In genomic region chr11:858993-859339, GRCh38 we compare ENCODE assay signal across 1 cellular context.
TF ChIP-seq lines count a peak whose summit lies in the region.

No MANE protein-coding gene starts in this region.

TF ChIP-seq in HepG2, 621 proteins besides CTCF, POLR2A, EP300 and RAD21:
- no peak for TF ChIP-seq ZBTB7A (CRISPR knock-in tag; IDR thresholded peaks at IDR 0.05)
- no peak for TF ChIP-seq E2F2 (CRISPR knock-in tag; IDR thresholded peaks at IDR 0.05; ENCODE audit: borderline replicate concordance)
- no peak for TF ChIP-seq ATM (IDR thresholded peaks at IDR 0.05; ENCODE audit: borderline replicate concordance)
- no peak for TF ChIP-seq ZNF782 (CRISPR knock-in tag; IDR thresholded peaks at IDR 0.05; ENCODE audit: borderline replicate concordance)
- TF ChIP-seq, protein P1, sequence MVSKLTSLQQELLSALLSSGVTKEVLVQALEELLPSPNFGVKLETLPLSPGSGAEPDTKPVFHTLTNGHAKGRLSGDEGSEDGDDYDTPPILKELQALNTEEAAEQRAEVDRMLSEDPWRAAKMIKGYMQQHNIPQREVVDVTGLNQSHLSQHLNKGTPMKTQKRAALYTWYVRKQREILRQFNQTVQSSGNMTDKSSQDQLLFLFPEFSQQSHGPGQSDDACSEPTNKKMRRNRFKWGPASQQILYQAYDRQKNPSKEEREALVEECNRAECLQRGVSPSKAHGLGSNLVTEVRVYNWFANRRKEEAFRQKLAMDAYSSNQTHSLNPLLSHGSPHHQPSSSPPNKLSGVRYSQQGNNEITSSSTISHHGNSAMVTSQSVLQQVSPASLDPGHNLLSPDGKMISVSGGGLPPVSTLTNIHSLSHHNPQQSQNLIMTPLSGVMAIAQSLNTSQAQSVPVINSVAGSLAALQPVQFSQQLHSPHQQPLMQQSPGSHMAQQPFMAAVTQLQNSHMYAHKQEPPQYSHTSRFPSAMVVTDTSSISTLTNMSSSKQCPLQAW (CRISPR knock-in tag; IDR thresholded peaks at IDR 0.05), result no peak
- no peak for TF ChIP-seq NR2F6 (IDR thresholded peaks at IDR 0.05)
- no peak for TF ChIP-seq NR2F6 (CRISPR knock-in tag; IDR thresholded peaks at IDR 0.05)
- no peak for TF ChIP-seq CEBPZ (IDR thresholded peaks at IDR 0.05; ENCODE audit: low read length)
- no peak for TF ChIP-seq FOXP4 (CRISPR knock-in tag; IDR thresholded peaks at IDR 0.05)
- TF ChIP-seq HNRNPLL (IDR thresholded peaks at IDR 0.05; ENCODE audit: low read depth, low read length, poor library complexity, severe bottlenecking), result peak; percentile 90
- no peak for TF ChIP-seq CHCHD3 (CRISPR knock-in tag; IDR thresholded peaks at IDR 0.05)
- TF ChIP-seq RBFOX2 (IDR thresholded peaks at IDR 0.05; ENCODE audit: low read depth, low read length), result peak; percentile 45; the same call in 1 of the 2 replicates
- TF ChIP-seq MATR3 (CRISPR knock-in tag; IDR thresholded peaks at IDR 0.05), result no peak
- TF ChIP-seq ZZZ3 (CRISPR knock-in tag; IDR thresholded peaks at IDR 0.05; ENCODE audit: borderline replicate concordance), result no peak
- TF ChIP-seq ZNF740 (CRISPR knock-in tag; IDR thresholded peaks at IDR 0.05), result no peak
- TF ChIP-seq, protein P2, sequence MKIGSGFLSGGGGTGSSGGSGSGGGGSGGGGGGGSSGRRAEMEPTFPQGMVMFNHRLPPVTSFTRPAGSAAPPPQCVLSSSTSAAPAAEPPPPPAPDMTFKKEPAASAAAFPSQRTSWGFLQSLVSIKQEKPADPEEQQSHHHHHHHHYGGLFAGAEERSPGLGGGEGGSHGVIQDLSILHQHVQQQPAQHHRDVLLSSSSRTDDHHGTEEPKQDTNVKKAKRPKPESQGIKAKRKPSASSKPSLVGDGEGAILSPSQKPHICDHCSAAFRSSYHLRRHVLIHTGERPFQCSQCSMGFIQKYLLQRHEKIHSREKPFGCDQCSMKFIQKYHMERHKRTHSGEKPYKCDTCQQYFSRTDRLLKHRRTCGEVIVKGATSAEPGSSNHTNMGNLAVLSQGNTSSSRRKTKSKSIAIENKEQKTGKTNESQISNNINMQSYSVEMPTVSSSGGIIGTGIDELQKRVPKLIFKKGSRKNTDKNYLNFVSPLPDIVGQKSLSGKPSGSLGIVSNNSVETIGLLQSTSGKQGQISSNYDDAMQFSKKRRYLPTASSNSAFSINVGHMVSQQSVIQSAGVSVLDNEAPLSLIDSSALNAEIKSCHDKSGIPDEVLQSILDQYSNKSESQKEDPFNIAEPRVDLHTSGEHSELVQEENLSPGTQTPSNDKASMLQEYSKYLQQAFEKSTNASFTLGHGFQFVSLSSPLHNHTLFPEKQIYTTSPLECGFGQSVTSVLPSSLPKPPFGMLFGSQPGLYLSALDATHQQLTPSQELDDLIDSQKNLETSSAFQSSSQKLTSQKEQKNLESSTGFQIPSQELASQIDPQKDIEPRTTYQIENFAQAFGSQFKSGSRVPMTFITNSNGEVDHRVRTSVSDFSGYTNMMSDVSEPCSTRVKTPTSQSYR (CRISPR knock-in tag; IDR thresholded peaks at IDR 0.05; ENCODE audit: borderline replicate concordance), result no peak
- TF ChIP-seq, protein P3, sequence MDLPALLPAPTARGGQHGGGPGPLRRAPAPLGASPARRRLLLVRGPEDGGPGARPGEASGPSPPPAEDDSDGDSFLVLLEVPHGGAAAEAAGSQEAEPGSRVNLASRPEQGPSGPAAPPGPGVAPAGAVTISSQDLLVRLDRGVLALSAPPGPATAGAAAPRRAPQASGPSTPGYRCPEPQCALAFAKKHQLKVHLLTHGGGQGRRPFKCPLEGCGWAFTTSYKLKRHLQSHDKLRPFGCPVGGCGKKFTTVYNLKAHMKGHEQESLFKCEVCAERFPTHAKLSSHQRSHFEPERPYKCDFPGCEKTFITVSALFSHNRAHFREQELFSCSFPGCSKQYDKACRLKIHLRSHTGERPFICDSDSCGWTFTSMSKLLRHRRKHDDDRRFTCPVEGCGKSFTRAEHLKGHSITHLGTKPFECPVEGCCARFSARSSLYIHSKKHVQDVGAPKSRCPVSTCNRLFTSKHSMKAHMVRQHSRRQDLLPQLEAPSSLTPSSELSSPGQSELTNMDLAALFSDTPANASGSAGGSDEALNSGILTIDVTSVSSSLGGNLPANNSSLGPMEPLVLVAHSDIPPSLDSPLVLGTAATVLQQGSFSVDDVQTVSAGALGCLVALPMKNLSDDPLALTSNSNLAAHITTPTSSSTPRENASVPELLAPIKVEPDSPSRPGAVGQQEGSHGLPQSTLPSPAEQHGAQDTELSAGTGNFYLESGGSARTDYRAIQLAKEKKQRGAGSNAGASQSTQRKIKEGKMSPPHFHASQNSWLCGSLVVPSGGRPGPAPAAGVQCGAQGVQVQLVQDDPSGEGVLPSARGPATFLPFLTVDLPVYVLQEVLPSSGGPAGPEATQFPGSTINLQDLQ (CRISPR knock-in tag; IDR thresholded peaks at IDR 0.05), result no peak
